ENCODE assay signal across 8 cellular contexts in genomic region chr1:18820791-18821641, GRCh38. TPM values are rescaled to one million over a fixed set of nuclear protein-coding genes. Genes with fewer than 3 reads are reported as not detected.
DNase-seq lines count a peak whose midpoint lies in the region; ATAC-seq and TF ChIP-seq lines count a peak whose summit lies in the region.

No MANE protein-coding gene starts in this region.

- POLR2A ChIA-PET in Panc1 (lab: Charles Lee) = no interaction called here

- H4K8ac ChIP-seq in neuronal stem cell (ENCODE audit: low read depth, low read length) = no peak overlapping the region

- H3K9me3 ChIP-seq in Panc1 (ENCODE audit: control insufficient read depth, insufficient read depth, low read depth, low read length) (no peaks in the 10 kb centered on the region), neuronal stem cell (replicated peaks in 1 of 2; ENCODE audit: control insufficient read depth in 2 of 2, insufficient read depth in 1 of 2, low read depth in 1 of 2, low read length in 2 of 2) (no peaks in the 10 kb centered on the region)

- no peak overlapping the region for H3K4ac ChIP-seq in neuronal stem cell (ENCODE audit: low read length)

- CTCF ChIA-PET in Panc1 (lab: Charles Lee) = interaction anchor here (1.7 kb wide), 1 partner anchor 224 kb away, joined by 10 read pairs; no protein-coding TSS in a partner anchor

- H2BK120ac ChIP-seq in neuronal stem cell (ENCODE audit: low read depth, low read length) = no peak overlapping the region

- H3K4me1 ChIP-seq in Panc1 (ENCODE audit: control insufficient read depth, insufficient read depth, low read length) = no peaks in the 10 kb centered on the region
- H3K4me1 ChIP-seq in neuronal stem cell (ENCODE audit: control insufficient read depth in 2 of 2, insufficient read depth in 1 of 2, low read depth in 1 of 2, low read length in 2 of 2) = peaks cover 0 to 2% of the 10 kb centered on the region in 2 donors

- H3K27ac Mint-ChIP-seq in activated T-helper 1 cell treated with anti-CD3 and anti-CD28 coated beads, Interleukin-12 subunit alpha, Interleukin-12 subunit beta, Interleukin-2, Interleukin-4 antibody, amounts not matched to agents 30 ng/mL and 10 ng/mL and 1 ng/mL, durations not matched to agents 14 hours and 24 hours and 36 hours = no peak overlapping the region

- H3K4me3 ChIP-seq in Panc1 (ENCODE audit: low read depth in 2 of 2, low read length in 2 of 2) = no peak overlapping the region
- H3K4me3 ChIP-seq in neuronal stem cell (ENCODE audit: low read length in 2 of 2) = no peak overlapping the region

- no peak overlapping the region for H2BK5ac ChIP-seq in neuronal stem cell (ENCODE audit: low read length)

- DNase-seq in COLO829 (ENCODE audit: low spot score) (peak; percentile 51), HUDEP-2 (lab: John Stamatoyannopoulos, UW; ENCODE audit: unreplicated experiment in 76 of 76) (peak in 50 of 76 experiments; percentile 1 to 71 (median 27)), Panc1 (ENCODE audit: low read depth, low spot score) (peak; percentile 61), fibroblast of the conjunctiva (ENCODE audit: low read depth) (peak; percentile 41), neuronal stem cell (ENCODE audit: low spot score) (peak; percentile 78), superior temporal gyrus (ENCODE audit: extremely low spot score) (peak; percentile 81)
- peak; percentile 22 for DNase-seq in activated T-helper 1 cell treated with anti-CD3 and anti-CD28 coated beads, Interleukin-12 subunit alpha, Interleukin-12 subunit beta, Interleukin-2, Interleukin-4 antibody, amounts not matched to agents 30 ng/mL and 10 ng/mL and 1 ng/mL, durations not matched to agents 14 hours and 24 hours and 36 hours (ENCODE audit: low spot score)

- WGBS in neuronal stem cell (ENCODE audit: extremely low coverage in 2 of 2, insufficient read length in 2 of 2, insufficient replicate concordance in 1 of 2), 2 donors = no CpG with 5 or more reads among the region's 22 CpGs

- H3K36me3 ChIP-seq in Panc1 (ENCODE audit: control insufficient read depth, insufficient read depth, low read length) (no peaks in the 10 kb centered on the region; the same call in 1 of the 2 replicates), neuronal stem cell (replicated peaks in 1 of 2; ENCODE audit: control insufficient read depth in 2 of 2, insufficient read depth in 2 of 2, low read length in 2 of 2) (no peaks in the 10 kb centered on the region)

- H3K23ac ChIP-seq in neuronal stem cell (ENCODE audit: low read depth, low read length, poor library complexity) = no peak overlapping the region

- TF ChIP-seq CTCF in Panc1 (IDR thresholded peaks at IDR 0.05) = peak; percentile 96

- H3K27ac ChIP-seq in Panc1 (ENCODE audit: low read length) = no peak overlapping the region
- H3K27ac ChIP-seq in neuronal stem cell (replicated peaks; ENCODE audit: low read length) = no peak overlapping the region

- H3K4me3 Mint-ChIP-seq in activated T-helper 1 cell treated with anti-CD3 and anti-CD28 coated beads, Interleukin-12 subunit alpha, Interleukin-12 subunit beta, Interleukin-2, Interleukin-4 antibody, amounts not matched to agents 30 ng/mL and 10 ng/mL and 1 ng/mL, durations not matched to agents 14 hours and 24 hours and 36 hours = no peak overlapping the region

- H3K9me3 Mint-ChIP-seq in activated T-helper 1 cell treated with anti-CD3 and anti-CD28 coated beads, Interleukin-12 subunit alpha, Interleukin-12 subunit beta, Interleukin-2, Interleukin-4 antibody, amounts not matched to agents 30 ng/mL and 10 ng/mL and 1 ng/mL, durations not matched to agents 14 hours and 24 hours and 36 hours = no peaks in the 10 kb centered on the region

- H4K91ac ChIP-seq in neuronal stem cell (ENCODE audit: low read depth, low read length, poor library complexity) = no peak overlapping the region

- no peak overlapping the region for H3K4me2 ChIP-seq in neuronal stem cell (ENCODE audit: insufficient read depth, low read length, poor library complexity, severe bottlenecking)

- H3K27me3 Mint-ChIP-seq in activated T-helper 1 cell treated with anti-CD3 and anti-CD28 coated beads, Interleukin-12 subunit alpha, Interleukin-12 subunit beta, Interleukin-2, Interleukin-4 antibody, amounts not matched to agents 30 ng/mL and 10 ng/mL and 1 ng/mL, durations not matched to agents 14 hours and 24 hours and 36 hours (ENCODE audit: insufficient read depth) = peaks cover 7% of the 10 kb centered on the region

- in situ Hi-C loops in Panc1 (cut with HindIII; ENCODE audit: low pct_unique_long_range_greater_than_20kb, low sequenced_read_pairs) = no loop called here

- intact Hi-C loops in Panc1 (cut with micrococcal nuclease; ENCODE audit: unreplicated experiment) = loop anchor here (1.0 kb wide), 1 partner anchor 224 kb away; no protein-coding TSS in a partner anchor
- intact Hi-C loops in activated T-helper 1 cell treated with anti-CD3 and anti-CD28 coated beads, Interleukin-12 subunit alpha, Interleukin-12 subunit beta, Interleukin-2, Interleukin-4 antibody, amounts not matched to agents 30 ng/mL and 10 ng/mL and 1 ng/mL, durations not matched to agents 14 hours and 24 hours and 36 hours (cut with micrococcal nuclease) = loop anchor here (1.0 kb wide), 1 partner anchor 228 kb away; no protein-coding TSS in a partner anchor

- H3K18ac ChIP-seq in neuronal stem cell (ENCODE audit: low read length) = no peak overlapping the region

- no peaks in the 10 kb centered on the region for H3K27me3 ChIP-seq in Panc1 (ENCODE audit: control insufficient read depth, insufficient read depth, low read length)
- H3K27me3 ChIP-seq in neuronal stem cell (ENCODE audit: control insufficient read depth in 3 of 3, insufficient read depth in 3 of 3, low read depth in 1 of 3, low read length in 3 of 3) = peaks cover 0 to 25% (median 17%) of the 10 kb centered on the region in 3 experiments

- no peak overlapping the region for H3K9ac ChIP-seq in neuronal stem cell (ENCODE audit: low read depth, low read length, poor library complexity)

- peaks cover 4% of the 10 kb centered on the region for H3K4me1 Mint-ChIP-seq in activated T-helper 1 cell treated with anti-CD3 and anti-CD28 coated beads, Interleukin-12 subunit alpha, Interleukin-12 subunit beta, Interleukin-2, Interleukin-4 antibody, amounts not matched to agents 30 ng/mL and 10 ng/mL and 1 ng/mL, durations not matched to agents 14 hours and 24 hours and 36 hours (ENCODE audit: low read depth)

- peak overlapping the region; percentile 2 for H2AK5ac ChIP-seq in neuronal stem cell (ENCODE audit: low read depth, low read length)

- no TSS peak for BruUV-seq in Panc1 (replicated peaks; lab: Mats Ljungman, UMichigan)

- H3K36me3 Mint-ChIP-seq in activated T-helper 1 cell treated with anti-CD3 and anti-CD28 coated beads, Interleukin-12 subunit alpha, Interleukin-12 subunit beta, Interleukin-2, Interleukin-4 antibody, amounts not matched to agents 30 ng/mL and 10 ng/mL and 1 ng/mL, durations not matched to agents 14 hours and 24 hours and 36 hours (ENCODE audit: low read depth) = no peaks in the 10 kb centered on the region

- no peak overlapping the region for H2BK15ac ChIP-seq in neuronal stem cell (ENCODE audit: low read length)

- peak; percentile 92 for ATAC-seq in Panc1
- no peak for ATAC-seq in GM21528 (IDR thresholded peaks at IDR 0.05; ENCODE audit: low FRiP score, unreplicated experiment)

- H2AFZ ChIP-seq in neuronal stem cell (ENCODE audit: low read length) = no peak overlapping the region

- H3K79me1 ChIP-seq in neuronal stem cell (ENCODE audit: low read depth, low read length) = no peaks in the 10 kb centered on the region

- no peak overlapping the region for H3K14ac ChIP-seq in neuronal stem cell (ENCODE audit: low read length)

- peak overlapping the region; percentile 0 for H2BK12ac ChIP-seq in neuronal stem cell (ENCODE audit: low read length)

RNA-seq across cellular contexts. Expression of gene TAS1R2, which starts 38.4 kb away (rescaled TPM):
- not detected for total RNA-seq in Panc1 (2021; ENCODE audit: unreplicated experiment)
- polyA plus RNA-seq in Panc1 (2012; ENCODE audit: insufficient read length) = not detected
- not detected in 2 replicates for total RNA-seq in activated T-helper 1 cell treated with anti-CD3 and anti-CD28 coated beads, Interleukin-12 subunit alpha, Interleukin-12 subunit beta, Interleukin-2, Interleukin-4 antibody, amounts not matched to agents 30 ng/mL and 10 ng/mL and 1 ng/mL, durations not matched to agents 14 hours and 24 hours and 36 hours
- polyA plus RNA-seq in neuronal stem cell (2013, experiment 1 of 2) = not detected
- polyA plus RNA-seq in neuronal stem cell (2013, experiment 2 of 2) = not detected

Comparison
In these comparisons a context has a peak if more than half of its experiments do, and no peak if none do; other contexts are left out.
1. DNase-seq: peak in every context shown above with its lines; median percentile 81 in superior temporal gyrus; 78 in neuronal stem cell; 61 in Panc1; 51 in COLO829; 41 in fibroblast of the conjunctiva; 27 in HUDEP-2; 22 in activated T-helper 1 cell treated with anti-CD3 and anti-CD28 coated beads, Interleukin-12 subunit alpha, Interleukin-12 subunit beta, Interleukin-2, Interleukin-4 antibody, amounts not matched to agents 30 ng/mL and 10 ng/mL and 1 ng/mL, durations not matched to agents 14 hours and 24 hours and 36 hours.